Comparison of ENCODE assay signal across 1 cellular context in the genomic region with DNA sequence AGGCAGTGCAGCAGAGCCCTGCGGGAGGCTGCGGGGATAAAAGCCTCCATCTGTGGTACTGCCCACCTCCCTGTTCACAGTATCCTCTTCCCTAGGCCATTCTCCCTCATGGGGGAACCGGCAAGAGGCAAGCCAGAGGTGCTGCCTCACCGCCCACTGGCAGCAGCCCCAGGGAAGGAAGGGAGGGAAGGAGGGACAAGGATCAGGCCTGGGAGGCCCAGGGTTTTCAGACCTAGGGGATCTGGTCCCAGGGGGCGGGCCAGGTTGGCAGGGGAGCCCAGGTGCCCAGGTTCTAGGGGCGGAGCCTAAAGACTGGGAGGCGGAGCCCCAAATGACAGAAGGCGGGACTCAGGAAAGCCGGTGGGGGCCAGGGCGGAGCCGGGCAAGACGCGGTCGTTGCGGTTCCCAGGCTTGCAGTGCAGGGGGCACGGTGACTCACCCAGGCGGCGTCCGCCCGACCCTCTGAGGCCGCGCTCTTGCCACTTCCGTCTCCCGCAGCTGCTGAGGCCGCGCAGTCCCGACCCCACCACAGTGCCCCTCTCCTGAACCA.
TF ChIP-seq lines count a peak whose summit lies in the region.

No MANE protein-coding gene starts in this region.

TF ChIP-seq in HepG2, 621 proteins besides CTCF, POLR2A, EP300 and RAD21 (continued from another document):
- TF ChIP-seq, protein P1, sequence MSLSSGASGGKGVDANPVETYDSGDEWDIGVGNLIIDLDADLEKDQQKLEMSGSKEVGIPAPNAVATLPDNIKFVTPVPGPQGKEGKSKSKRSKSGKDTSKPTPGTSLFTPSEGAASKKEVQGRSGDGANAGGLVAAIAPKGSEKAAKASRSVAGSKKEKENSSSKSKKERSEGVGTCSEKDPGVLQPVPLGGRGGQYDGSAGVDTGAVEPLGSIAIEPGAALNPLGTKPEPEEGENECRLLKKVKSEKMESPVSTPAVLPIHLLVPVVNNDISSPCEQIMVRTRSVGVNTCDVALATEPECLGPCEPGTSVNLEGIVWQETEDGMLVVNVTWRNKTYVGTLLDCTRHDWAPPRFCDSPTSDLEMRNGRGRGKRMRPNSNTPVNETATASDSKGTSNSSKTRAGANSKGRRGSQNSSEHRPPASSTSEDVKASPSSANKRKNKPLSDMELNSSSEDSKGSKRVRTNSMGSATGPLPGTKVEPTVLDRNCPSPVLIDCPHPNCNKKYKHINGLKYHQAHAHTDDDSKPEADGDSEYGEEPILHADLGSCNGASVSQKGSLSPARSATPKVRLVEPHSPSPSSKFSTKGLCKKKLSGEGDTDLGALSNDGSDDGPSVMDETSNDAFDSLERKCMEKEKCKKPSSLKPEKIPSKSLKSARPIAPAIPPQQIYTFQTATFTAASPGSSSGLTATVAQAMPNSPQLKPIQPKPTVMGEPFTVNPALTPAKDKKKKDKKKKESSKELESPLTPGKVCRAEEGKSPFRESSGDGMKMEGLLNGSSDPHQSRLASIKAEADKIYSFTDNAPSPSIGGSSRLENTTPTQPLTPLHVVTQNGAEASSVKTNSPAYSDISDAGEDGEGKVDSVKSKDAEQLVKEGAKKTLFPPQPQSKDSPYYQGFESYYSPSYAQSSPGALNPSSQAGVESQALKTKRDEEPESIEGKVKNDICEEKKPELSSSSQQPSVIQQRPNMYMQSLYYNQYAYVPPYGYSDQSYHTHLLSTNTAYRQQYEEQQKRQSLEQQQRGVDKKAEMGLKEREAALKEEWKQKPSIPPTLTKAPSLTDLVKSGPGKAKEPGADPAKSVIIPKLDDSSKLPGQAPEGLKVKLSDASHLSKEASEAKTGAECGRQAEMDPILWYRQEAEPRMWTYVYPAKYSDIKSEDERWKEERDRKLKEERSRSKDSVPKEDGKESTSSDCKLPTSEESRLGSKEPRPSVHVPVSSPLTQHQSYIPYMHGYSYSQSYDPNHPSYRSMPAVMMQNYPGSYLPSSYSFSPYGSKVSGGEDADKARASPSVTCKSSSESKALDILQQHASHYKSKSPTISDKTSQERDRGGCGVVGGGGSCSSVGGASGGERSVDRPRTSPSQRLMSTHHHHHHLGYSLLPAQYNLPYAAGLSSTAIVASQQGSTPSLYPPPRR (CRISPR knock-in tag; IDR thresholded peaks at IDR 0.05; ENCODE audit: borderline replicate concordance) = no peak
- TF ChIP-seq ZNF30 (CRISPR knock-in tag; IDR thresholded peaks at IDR 0.05) (no peak), PITX1 (CRISPR knock-in tag; IDR thresholded peaks at IDR 0.05) (peak; percentile 45), ZNF564 (CRISPR knock-in tag; IDR thresholded peaks at IDR 0.05) (peak; percentile 33; the same call in 1 of the 2 replicates), AGO1 (IDR thresholded peaks at IDR 0.05; ENCODE audit: low read depth, low read length, poor library complexity, severe bottlenecking) (peak; percentile 34), ZKSCAN1 (IDR thresholded peaks at IDR 0.05; ENCODE audit: low read length) (no peak), NFKBIZ (CRISPR knock-in tag; IDR thresholded peaks at IDR 0.05) (peak; percentile 5; the same call in 1 of the 2 replicates), MATR3 (CRISPR knock-in tag; IDR thresholded peaks at IDR 0.05) (no peak), ELF1 (CRISPR knock-in tag; IDR thresholded peaks at IDR 0.05) (no peak), MAZ (IDR thresholded peaks at IDR 0.05; ENCODE audit: borderline replicate concordance, low read depth, low read length) (peak; percentile 54; the same call in 1 of the 2 replicates), MAZ (CRISPR knock-in tag; IDR thresholded peaks at IDR 0.05; ENCODE audit: low read depth) (no peak; the same call in 1 of the 2 replicates), ZKSCAN5 (CRISPR knock-in tag; IDR thresholded peaks at IDR 0.05) (no peak), NR2F2 (IDR thresholded peaks at IDR 0.05; ENCODE audit: borderline replicate concordance, low read depth) (0 out of 2 replicates have a peak, but pooled peaks have one; percentile 6), BHLHE40 (IDR thresholded peaks at IDR 0.05; ENCODE audit: low read length) (no peak), JDP2 (CRISPR knock-in tag; IDR thresholded peaks at IDR 0.05; ENCODE audit: borderline replicate concordance) (no peak), AKAP8 (CRISPR knock-in tag; IDR thresholded peaks at IDR 0.05) (no peak)
- TF ChIP-seq, protein P2, sequence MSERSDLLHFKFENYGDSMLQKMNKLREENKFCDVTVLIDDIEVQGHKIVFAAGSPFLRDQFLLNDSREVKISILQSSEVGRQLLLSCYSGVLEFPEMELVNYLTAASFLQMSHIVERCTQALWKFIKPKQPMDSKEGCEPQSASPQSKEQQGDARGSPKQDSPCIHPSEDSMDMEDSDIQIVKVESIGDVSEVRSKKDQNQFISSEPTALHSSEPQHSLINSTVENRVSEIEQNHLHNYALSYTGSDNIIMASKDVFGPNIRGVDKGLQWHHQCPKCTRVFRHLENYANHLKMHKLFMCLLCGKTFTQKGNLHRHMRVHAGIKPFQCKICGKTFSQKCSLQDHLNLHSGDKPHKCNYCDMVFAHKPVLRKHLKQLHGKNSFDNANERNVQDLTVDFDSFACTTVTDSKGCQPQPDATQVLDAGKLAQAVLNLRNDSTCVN (CRISPR knock-in tag; IDR thresholded peaks at IDR 0.05; ENCODE audit: borderline replicate concordance) = no peak
- TF ChIP-seq, protein P3, sequence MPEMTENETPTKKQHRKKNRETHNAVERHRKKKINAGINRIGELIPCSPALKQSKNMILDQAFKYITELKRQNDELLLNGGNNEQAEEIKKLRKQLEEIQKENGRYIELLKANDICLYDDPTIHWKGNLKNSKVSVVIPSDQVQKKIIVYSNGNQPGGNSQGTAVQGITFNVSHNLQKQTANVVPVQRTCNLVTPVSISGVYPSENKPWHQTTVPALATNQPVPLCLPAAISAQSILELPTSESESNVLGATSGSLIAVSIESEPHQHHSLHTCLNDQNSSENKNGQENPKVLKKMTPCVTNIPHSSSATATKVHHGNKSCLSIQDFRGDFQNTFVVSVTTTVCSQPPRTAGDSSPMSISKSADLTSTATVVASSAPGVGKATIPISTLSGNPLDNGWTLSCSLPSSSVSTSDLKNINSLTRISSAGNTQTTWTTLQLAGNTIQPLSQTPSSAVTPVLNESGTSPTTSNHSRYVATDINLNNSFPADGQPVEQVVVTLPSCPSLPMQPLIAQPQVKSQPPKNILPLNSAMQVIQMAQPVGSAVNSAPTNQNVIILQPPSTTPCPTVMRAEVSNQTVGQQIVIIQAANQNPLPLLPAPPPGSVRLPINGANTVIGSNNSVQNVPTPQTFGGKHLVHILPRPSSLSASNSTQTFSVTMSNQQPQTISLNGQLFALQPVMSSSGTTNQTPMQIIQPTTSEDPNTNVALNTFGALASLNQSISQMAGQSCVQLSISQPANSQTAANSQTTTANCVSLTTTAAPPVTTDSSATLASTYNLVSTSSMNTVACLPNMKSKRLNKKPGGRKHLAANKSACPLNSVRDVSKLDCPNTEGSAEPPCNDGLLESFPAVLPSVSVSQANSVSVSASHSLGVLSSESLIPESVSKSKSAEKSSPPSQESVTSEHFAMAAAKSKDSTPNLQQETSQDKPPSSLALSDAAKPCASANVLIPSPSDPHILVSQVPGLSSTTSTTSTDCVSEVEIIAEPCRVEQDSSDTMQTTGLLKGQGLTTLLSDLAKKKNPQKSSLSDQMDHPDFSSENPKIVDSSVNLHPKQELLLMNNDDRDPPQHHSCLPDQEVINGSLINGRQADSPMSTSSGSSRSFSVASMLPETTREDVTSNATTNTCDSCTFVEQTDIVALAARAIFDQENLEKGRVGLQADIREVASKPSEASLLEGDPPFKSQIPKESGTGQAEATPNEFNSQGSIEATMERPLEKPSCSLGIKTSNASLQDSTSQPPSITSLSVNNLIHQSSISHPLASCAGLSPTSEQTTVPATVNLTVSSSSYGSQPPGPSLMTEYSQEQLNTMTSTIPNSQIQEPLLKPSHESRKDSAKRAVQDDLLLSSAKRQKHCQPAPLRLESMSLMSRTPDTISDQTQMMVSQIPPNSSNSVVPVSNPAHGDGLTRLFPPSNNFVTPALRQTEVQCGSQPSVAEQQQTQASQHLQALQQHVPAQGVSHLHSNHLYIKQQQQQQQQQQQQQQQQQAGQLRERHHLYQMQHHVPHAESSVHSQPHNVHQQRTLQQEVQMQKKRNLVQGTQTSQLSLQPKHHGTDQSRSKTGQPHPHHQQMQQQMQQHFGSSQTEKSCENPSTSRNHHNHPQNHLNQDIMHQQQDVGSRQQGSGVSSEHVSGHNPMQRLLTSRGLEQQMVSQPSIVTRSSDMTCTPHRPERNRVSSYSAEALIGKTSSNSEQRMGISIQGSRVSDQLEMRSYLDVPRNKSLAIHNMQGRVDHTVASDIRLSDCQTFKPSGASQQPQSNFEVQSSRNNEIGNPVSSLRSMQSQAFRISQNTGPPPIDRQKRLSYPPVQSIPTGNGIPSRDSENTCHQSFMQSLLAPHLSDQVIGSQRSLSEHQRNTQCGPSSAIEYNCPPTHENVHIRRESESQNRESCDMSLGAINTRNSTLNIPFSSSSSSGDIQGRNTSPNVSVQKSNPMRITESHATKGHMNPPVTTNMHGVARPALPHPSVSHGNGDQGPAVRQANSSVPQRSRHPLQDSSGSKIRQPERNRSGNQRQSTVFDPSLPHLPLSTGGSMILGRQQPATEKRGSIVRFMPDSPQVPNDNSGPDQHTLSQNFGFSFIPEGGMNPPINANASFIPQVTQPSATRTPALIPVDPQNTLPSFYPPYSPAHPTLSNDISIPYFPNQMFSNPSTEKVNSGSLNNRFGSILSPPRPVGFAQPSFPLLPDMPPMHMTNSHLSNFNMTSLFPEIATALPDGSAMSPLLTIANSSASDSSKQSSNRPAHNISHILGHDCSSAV (CRISPR knock-in tag; IDR thresholded peaks at IDR 0.05; ENCODE audit: borderline replicate concordance) = no peak
- TF ChIP-seq, protein P4, sequence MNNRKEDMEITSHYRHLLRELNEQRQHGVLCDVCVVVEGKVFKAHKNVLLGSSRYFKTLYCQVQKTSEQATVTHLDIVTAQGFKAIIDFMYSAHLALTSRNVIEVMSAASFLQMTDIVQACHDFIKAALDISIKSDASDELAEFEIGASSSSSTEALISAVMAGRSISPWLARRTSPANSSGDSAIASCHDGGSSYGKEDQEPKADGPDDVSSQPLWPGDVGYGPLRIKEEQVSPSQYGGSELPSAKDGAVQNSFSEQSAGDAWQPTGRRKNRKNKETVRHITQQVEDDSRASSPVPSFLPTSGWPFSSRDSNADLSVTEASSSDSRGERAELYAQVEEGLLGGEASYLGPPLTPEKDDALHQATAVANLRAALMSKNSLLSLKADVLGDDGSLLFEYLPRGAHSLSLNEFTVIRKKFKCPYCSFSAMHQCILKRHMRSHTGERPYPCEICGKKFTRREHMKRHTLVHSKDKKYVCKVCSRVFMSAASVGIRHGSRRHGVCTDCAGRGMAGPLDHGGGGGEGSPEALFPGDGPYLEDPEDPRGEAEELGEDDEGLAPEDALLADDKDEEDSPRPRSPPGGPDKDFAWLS (CRISPR knock-in tag; IDR thresholded peaks at IDR 0.05; ENCODE audit: borderline replicate concordance) = no peak
